17 cellular contexts compared by ENCODE assay signal in genomic region chr10:11208243-11208642, GRCh38.
A peak's percentile ranks its signal among the peaks of the same experiment; 100 is the strongest.
DNase-seq lines count a peak whose midpoint lies in the region; ATAC-seq and TF ChIP-seq lines count a peak whose summit lies in the region.
"Had no signal": no experiment of that assay in that cellular context is flagged by ENCODE, and none has a peak within 500 bp of the region (broad histone marks: within the 10 kb centered on the region; RNA-seq: fewer than 3 reads in every experiment).

No MANE protein-coding gene starts in this region.

- H3K4me3 ChIP-seq in lower lobe of right lung, result no peak overlapping the region
- H3K4me3 ChIP-seq: uterus had no signal

- no peaks in the 10 kb centered on the region for H3K27me3 Mint-ChIP-seq in activated T-cell treated with anti-CD3 and anti-CD28 coated beads, Interleukin-2, amount 50 U/mL, for 24 hours
- H3K27me3 Mint-ChIP-seq in IgD-negative memory B cell, result no peaks in the 10 kb centered on the region
- H3K27me3 Mint-ChIP-seq in activated naive CD8-positive, alpha-beta T cell treated with anti-CD3 and anti-CD28 coated beads, Interleukin-2, amount 50 U/mL, for 24 hours, result no peaks in the 10 kb centered on the region
- no peaks in the 10 kb centered on the region for H3K27me3 Mint-ChIP-seq in neural crest cell (ENCODE audit: low read depth)

- no peaks in the 10 kb centered on the region for H3K9me3 ChIP-seq in lower lobe of right lung
- H3K9me3 ChIP-seq: uterus had no signal

- H3K4me1 Mint-ChIP-seq in activated T-cell treated with anti-CD3 and anti-CD28 coated beads, Interleukin-2, amount 50 U/mL, for 24 hours (ENCODE audit: low read depth), result peaks cover 99% of the 10 kb centered on the region
- peaks cover 57 to 75% (median 67%) of the 10 kb centered on the region in 3 donors for H3K4me1 Mint-ChIP-seq in IgD-negative memory B cell
- H3K4me1 Mint-ChIP-seq in activated naive CD8-positive, alpha-beta T cell treated with anti-CD3 and anti-CD28 coated beads, Interleukin-2, amount 50 U/mL, for 24 hours, result peaks cover 99% of the 10 kb centered on the region
- H3K4me1 Mint-ChIP-seq in neural crest cell, result peaks cover 93% of the 10 kb centered on the region

- DNase-seq in activated T-cell treated with anti-CD3 and anti-CD28 coated beads, Interleukin-2, amount 50 U/mL, for 24 hours, result no peak
- DNase-seq in activated T-cell treated with anti-CD3 and anti-CD28 coated beads, Interleukin-2, amount 50 U/mL, for 1 hour, result no peak
- no peak for DNase-seq in activated naive CD8-positive, alpha-beta T cell treated with anti-CD3 and anti-CD28 coated beads, Interleukin-2, amount 50 U/mL, for 24 hours
- DNase-seq in neural crest cell (ENCODE audit: low read depth, low spot score) (no peak), lower lobe of right lung (no peak), NAMALWA (ENCODE audit: low spot score) (no peak), SIG-M5 (lab: John Stamatoyannopoulos, UW) (no peak)
- DNase-seq: ACHN; hypothalamus; left cardiac atrium; NCI-H1436; NCI-H2227 treated with DMSO at 0.1 percent for 48 hours; stimulated activated naive CD4-positive, alpha-beta T cell treated with Interleukin-2 at 50 U/mL for 16 hours; uterus had no signal

- H3K4me3 Mint-ChIP-seq in activated T-cell treated with anti-CD3 and anti-CD28 coated beads, Interleukin-2, amount 50 U/mL, for 24 hours, result peak overlapping the region; percentile 79
- H3K4me3 Mint-ChIP-seq in IgD-negative memory B cell, result peak overlapping the region in 3 of 4 donors; percentile 67 to 88 (median 72)
- H3K4me3 Mint-ChIP-seq in activated naive CD8-positive, alpha-beta T cell treated with anti-CD3 and anti-CD28 coated beads, Interleukin-2, amount 50 U/mL, for 24 hours, result peak overlapping the region; percentile 70
- H3K4me3 Mint-ChIP-seq in neural crest cell, result no peak overlapping the region

- H3K4me1 ChIP-seq in lower lobe of right lung, result peaks cover 37% of the 10 kb centered on the region
- H3K4me1 ChIP-seq: uterus had no signal

- no peak overlapping the region for H3K27ac ChIP-seq in lower lobe of right lung
- H3K27ac ChIP-seq: parathyroid adenoma, uterus had no signal

- H3K27ac Mint-ChIP-seq in activated T-cell treated with anti-CD3 and anti-CD28 coated beads, Interleukin-2, amount 50 U/mL, for 24 hours, result peak overlapping the region; percentile 97
- H3K27ac Mint-ChIP-seq in IgD-negative memory B cell (peak overlapping the region; percentile 71 to 93 (median 72)), neural crest cell (ENCODE audit: unreplicated experiment) (peak overlapping the region; percentile 78)
- H3K27ac Mint-ChIP-seq in activated naive CD8-positive, alpha-beta T cell treated with anti-CD3 and anti-CD28 coated beads, Interleukin-2, amount 50 U/mL, for 24 hours, result peak overlapping the region; percentile 96

- H3K36me3 Mint-ChIP-seq in activated T-cell treated with anti-CD3 and anti-CD28 coated beads, Interleukin-2, amount 50 U/mL, for 24 hours (ENCODE audit: low read depth), result peaks cover 95% of the 10 kb centered on the region
- H3K36me3 Mint-ChIP-seq in IgD-negative memory B cell (no peaks in the 10 kb centered on the region), neural crest cell (ENCODE audit: low read depth) (peaks cover 37% of the 10 kb centered on the region)
- H3K36me3 Mint-ChIP-seq in activated naive CD8-positive, alpha-beta T cell treated with anti-CD3 and anti-CD28 coated beads, Interleukin-2, amount 50 U/mL, for 24 hours (ENCODE audit: low read depth), result peaks cover 73% of the 10 kb centered on the region

- peaks cover 36% of the 10 kb centered on the region for H3K36me3 ChIP-seq in lower lobe of right lung
- H3K36me3 ChIP-seq: uterus had no signal

- intact Hi-C loops in lower lobe of right lung (cut with DNase I), result no loop called here

- H3K9me3 Mint-ChIP-seq in activated T-cell treated with anti-CD3 and anti-CD28 coated beads, Interleukin-2, amount 50 U/mL, for 24 hours, result no peaks in the 10 kb centered on the region
- no peaks in the 10 kb centered on the region for H3K9me3 Mint-ChIP-seq in IgD-negative memory B cell
- H3K9me3 Mint-ChIP-seq in activated naive CD8-positive, alpha-beta T cell treated with anti-CD3 and anti-CD28 coated beads, Interleukin-2, amount 50 U/mL, for 24 hours, result no peaks in the 10 kb centered on the region
- no peaks in the 10 kb centered on the region for H3K9me3 Mint-ChIP-seq in neural crest cell

- TF ChIP-seq CTCF in neural crest cell (conservative IDR thresholded peaks at IDR 0.05) (no peak), lower lobe of right lung (IDR thresholded peaks at IDR 0.05) (no peak)

- H3K27me3 ChIP-seq in lower lobe of right lung (ENCODE audit: low read depth), result no peaks in the 10 kb centered on the region
- H3K27me3 ChIP-seq: uterus had no signal

- no peak for ATAC-seq in activated naive CD8-positive, alpha-beta T cell treated with anti-CD3 and anti-CD28 coated beads, Interleukin-2, amount 50 U/mL, for 24 hours
- no peak for ATAC-seq in lower lobe of right lung
- ATAC-seq: activated CD4-positive, CD25-positive, alpha-beta regulatory T cell treated with anti-CD3 and anti-CD28 coated beads, Interleukin-2, amount 50 U/mL, for 24 hours; left cardiac atrium had no signal
